ENCODE assay signal across 8 cellular contexts in the genomic region with DNA sequence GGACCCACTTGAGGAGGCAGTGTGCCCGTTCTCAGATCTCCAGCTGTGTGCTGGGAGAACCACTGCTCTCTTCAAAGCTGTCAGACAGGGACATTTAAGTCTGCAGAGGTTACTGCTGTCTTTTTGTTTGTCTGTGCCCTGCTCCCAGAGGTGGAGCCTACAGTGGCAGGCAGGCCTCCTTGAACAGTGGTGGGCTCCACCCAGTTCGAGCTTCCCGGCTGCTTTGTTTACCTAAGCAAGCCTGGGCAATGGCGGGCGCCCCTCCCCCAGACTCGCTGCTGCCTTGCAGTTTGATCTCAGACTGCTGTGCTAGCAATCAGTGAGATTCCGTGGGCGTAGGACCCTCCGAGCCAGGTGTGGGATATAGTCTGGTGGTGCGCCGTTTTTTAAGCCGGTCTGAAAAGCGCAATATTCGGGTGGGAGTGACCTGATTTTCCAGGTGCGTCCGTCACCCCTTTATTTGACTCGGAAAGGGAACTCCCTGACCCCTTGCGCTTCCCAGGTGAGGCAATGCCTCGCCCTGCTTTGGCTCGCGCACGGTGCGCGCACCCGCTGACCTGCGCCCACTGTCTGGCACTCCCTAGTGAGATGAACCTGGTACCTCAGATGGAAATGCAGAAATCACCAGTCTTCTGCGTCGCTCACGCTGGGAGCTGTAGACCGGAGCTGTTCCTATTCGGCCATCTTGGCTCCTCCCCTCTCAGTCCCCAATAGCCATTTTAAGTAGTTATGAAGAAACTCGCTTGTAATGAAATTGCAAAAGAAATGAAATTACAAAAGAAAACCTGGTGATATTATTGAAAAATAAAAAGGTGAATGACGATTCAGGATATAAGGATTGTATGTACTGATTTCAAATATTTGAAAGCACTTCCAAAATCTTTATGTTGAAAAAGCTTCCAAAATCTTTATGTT.
DNase-seq lines count a peak whose midpoint lies in the region; TF ChIP-seq lines count a peak whose summit lies in the region.
"Not testable (repeated sequence)": the region's sequence is repeated elsewhere in the genome, so short reads cannot be mapped to it uniquely, and the experiment has no call there.

No MANE protein-coding gene starts in this region.

- not testable (repeated sequence) for H3F3A ChIP-seq in Loucy (ENCODE audit: low read depth)

- not testable (repeated sequence) for H3K9me2 ChIP-seq in Loucy (replicated peaks; ENCODE audit: low read depth, low read length)

- not testable (repeated sequence) for H3K4me1 ChIP-seq in Loucy (ENCODE audit: insufficient read depth, low read length, poor library complexity, severe bottlenecking)

- peak overlapping the region; percentile 54 for H3K27ac Mint-ChIP-seq in chondrocyte (ENCODE audit: unreplicated experiment)
- peak overlapping the region; percentile 85 for H3K27ac Mint-ChIP-seq in glutamatergic neuron (ENCODE audit: unreplicated experiment)
- H3K27ac Mint-ChIP-seq in mesothelial cell of epicardium, result peak overlapping the region; percentile 76
- peak overlapping the region; percentile 68 for H3K27ac Mint-ChIP-seq in type B pancreatic cell

- H3K9me3 ChIP-seq in Loucy (ENCODE audit: insufficient read depth, low read depth, low read length), result not testable (repeated sequence)

- DNase-seq in ELF-1 (ENCODE audit: low read depth, low spot score), result peak; percentile 33
- peak; percentile 78 for DNase-seq in NCI-H510A treated with DMSO at 0.1 percent for 48 hours (lab: John Stamatoyannopoulos, UW)
- DNase-seq in RWPE1 (ENCODE audit: low spot score); chondrocyte (ENCODE audit: low spot score); glutamatergic neuron; mesothelial cell of epicardium (ENCODE audit: low spot score in 2 of 2, unreplicated experiment in 2 of 2); type B pancreatic cell (ENCODE audit: extremely low spot score, unreplicated experiment): not testable (repeated sequence)

- H3K4me2 ChIP-seq in Loucy (ENCODE audit: low read depth, low read length, poor library complexity, severe bottlenecking), result peak overlapping the region; percentile 4

- not testable (repeated sequence) for H3K27me3 Mint-ChIP-seq in chondrocyte (ENCODE audit: low read depth); glutamatergic neuron (ENCODE audit: unreplicated experiment); mesothelial cell of epicardium (ENCODE audit: low read depth); type B pancreatic cell

- H3K4me1 Mint-ChIP-seq in chondrocyte (ENCODE audit: low read depth); type B pancreatic cell (ENCODE audit: unreplicated experiment): not testable (repeated sequence)
- H3K4me1 Mint-ChIP-seq in glutamatergic neuron (ENCODE audit: low read depth, unreplicated experiment), result peaks cover 12% of the 10 kb centered on the region
- H3K4me1 Mint-ChIP-seq in mesothelial cell of epicardium, result peaks cover 12% of the 10 kb centered on the region

- H3K27ac ChIP-seq in RWPE1, result peak overlapping the region; percentile 77

- not testable (repeated sequence) for H3K9ac ChIP-seq in Loucy (ENCODE audit: low read depth, low read length, poor library complexity, severe bottlenecking)

- not testable (repeated sequence) for TF ChIP-seq CTCF in Loucy (conservative IDR thresholded peaks at IDR 0.05; ENCODE audit: low read length); RWPE1 (conservative IDR thresholded peaks at IDR 0.05; ENCODE audit: low read depth); chondrocyte (IDR thresholded peaks at IDR 0.05); glutamatergic neuron (IDR thresholded peaks at IDR 0.05; ENCODE audit: partially characterized antibody, unreplicated experiment); mesothelial cell of epicardium (IDR thresholded peaks at IDR 0.05; ENCODE audit: unreplicated experiment); type B pancreatic cell (conservative IDR thresholded peaks at IDR 0.05)

- H3K36me3 Mint-ChIP-seq in chondrocyte (ENCODE audit: low read depth); glutamatergic neuron (ENCODE audit: unreplicated experiment); mesothelial cell of epicardium; type B pancreatic cell: not testable (repeated sequence)

- not testable (repeated sequence) for H2AFZ ChIP-seq in Loucy (ENCODE audit: low read length)

- H3K27me3 ChIP-seq in Loucy (ENCODE audit: insufficient read depth, low read length, poor library complexity, severe bottlenecking), result not testable (repeated sequence)

- peak overlapping the region; percentile 69 for H3K4me3 Mint-ChIP-seq in chondrocyte (ENCODE audit: unreplicated experiment)
- H3K4me3 Mint-ChIP-seq in glutamatergic neuron (ENCODE audit: unreplicated experiment), result peak overlapping the region; percentile 81
- H3K4me3 Mint-ChIP-seq in mesothelial cell of epicardium, result peak overlapping the region; percentile 68
- peak overlapping the region; percentile 63 for H3K4me3 Mint-ChIP-seq in type B pancreatic cell

- not testable (repeated sequence) for H3K4me3 ChIP-seq in Loucy (ENCODE audit: low read length, poor library complexity, severe bottlenecking)

- not testable (repeated sequence) for H3K9me3 Mint-ChIP-seq in chondrocyte (ENCODE audit: low read depth); glutamatergic neuron (ENCODE audit: unreplicated experiment); mesothelial cell of epicardium; type B pancreatic cell

- CTCF ChIA-PET in RWPE1 (lab: Yijun Ruan, JAX), result not testable (repeated sequence)

- not testable (repeated sequence) for H3K36me3 ChIP-seq in Loucy (ENCODE audit: insufficient read depth, low read length)

- H4K20me1 ChIP-seq in Loucy (ENCODE audit: insufficient read depth, low read length, poor library complexity, severe bottlenecking), result not testable (repeated sequence)

- POLR2A ChIA-PET in RWPE1 (lab: Yijun Ruan, JAX; ENCODE audit: low non-redundant PET), result not testable (repeated sequence)

- not testable (repeated sequence) for H3K79me2 ChIP-seq in Loucy (ENCODE audit: insufficient read depth, low read length)
